ENCODE assay signal across 1 cellular context in the genomic region with DNA sequence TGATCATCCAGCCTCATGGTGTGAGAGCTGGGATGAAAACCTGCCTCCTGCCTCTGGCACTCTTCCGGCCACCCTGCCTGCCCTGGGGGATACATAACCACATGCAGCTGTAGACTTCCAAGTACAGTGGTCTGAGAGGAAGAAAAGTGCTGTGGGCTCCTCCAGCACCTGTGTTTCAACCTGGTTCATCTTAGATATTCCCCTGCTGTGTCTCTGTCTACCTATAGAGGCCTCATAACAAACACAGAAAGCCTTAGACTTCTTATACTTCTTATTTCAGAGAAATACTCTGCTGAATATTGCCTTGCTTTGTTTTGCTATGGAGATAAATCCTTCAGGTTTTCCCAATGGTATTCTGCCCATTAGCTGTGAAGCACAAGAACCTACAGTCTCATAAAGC.
TF ChIP-seq lines count a peak whose summit lies in the region.

No MANE protein-coding gene starts in this region.

TF ChIP-seq in WTC11, 78 proteins besides CTCF, POLR2A, EP300 and RAD21 (continued from another document):
- TF ChIP-seq, protein P1, sequence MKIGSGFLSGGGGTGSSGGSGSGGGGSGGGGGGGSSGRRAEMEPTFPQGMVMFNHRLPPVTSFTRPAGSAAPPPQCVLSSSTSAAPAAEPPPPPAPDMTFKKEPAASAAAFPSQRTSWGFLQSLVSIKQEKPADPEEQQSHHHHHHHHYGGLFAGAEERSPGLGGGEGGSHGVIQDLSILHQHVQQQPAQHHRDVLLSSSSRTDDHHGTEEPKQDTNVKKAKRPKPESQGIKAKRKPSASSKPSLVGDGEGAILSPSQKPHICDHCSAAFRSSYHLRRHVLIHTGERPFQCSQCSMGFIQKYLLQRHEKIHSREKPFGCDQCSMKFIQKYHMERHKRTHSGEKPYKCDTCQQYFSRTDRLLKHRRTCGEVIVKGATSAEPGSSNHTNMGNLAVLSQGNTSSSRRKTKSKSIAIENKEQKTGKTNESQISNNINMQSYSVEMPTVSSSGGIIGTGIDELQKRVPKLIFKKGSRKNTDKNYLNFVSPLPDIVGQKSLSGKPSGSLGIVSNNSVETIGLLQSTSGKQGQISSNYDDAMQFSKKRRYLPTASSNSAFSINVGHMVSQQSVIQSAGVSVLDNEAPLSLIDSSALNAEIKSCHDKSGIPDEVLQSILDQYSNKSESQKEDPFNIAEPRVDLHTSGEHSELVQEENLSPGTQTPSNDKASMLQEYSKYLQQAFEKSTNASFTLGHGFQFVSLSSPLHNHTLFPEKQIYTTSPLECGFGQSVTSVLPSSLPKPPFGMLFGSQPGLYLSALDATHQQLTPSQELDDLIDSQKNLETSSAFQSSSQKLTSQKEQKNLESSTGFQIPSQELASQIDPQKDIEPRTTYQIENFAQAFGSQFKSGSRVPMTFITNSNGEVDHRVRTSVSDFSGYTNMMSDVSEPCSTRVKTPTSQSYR (CRISPR knock-in tag; IDR thresholded peaks at IDR 0.05), result no peak
